8 cellular contexts compared by ENCODE assay signal in genomic region chr6:28225056-28225834, GRCh38. TPM values are rescaled to one million over a fixed set of nuclear protein-coding genes. Genes with fewer than 3 reads are reported as not detected.
DNase-seq lines count a peak whose midpoint lies in the region; ATAC-seq, FAIRE-seq and TF ChIP-seq lines count a peak whose summit lies in the region.

Gene ZSCAN9, plus strand, starts transcription at chr6:28225275. Its CDS starts 1,810 bp downstream, at chr6:28227085.

- H3K27ac ChIP-seq in neural progenitor cell, result peak within 1 kb of the TSS; percentile 11

- H3K4me3 ChIP-seq in neural progenitor cell, result peak within 1 kb of the TSS; percentile 93

- H3K27me3 Mint-ChIP-seq in activated naive CD4-positive, alpha-beta T cell treated with anti-CD3 and anti-CD28 coated beads, Interleukin-2, amount 50 U/mL, for 24 hours, result peaks cover 43% of the 10 kb centered on the region
- peaks cover 4% of the 10 kb centered on the region for H3K27me3 Mint-ChIP-seq in neural progenitor cell (ENCODE audit: insufficient read depth, low read depth)

- peaks cover 15% of the 10 kb centered on the region for H3K36me3 ChIP-seq in neural progenitor cell

- no peaks in the 10 kb centered on the region for H3F3A ChIP-seq in neural progenitor cell (ENCODE audit: low read depth)

- DNase-seq in DMS79 (lab: John Stamatoyannopoulos, UW) (peak; percentile 80), HTR-8/SVneo (ENCODE audit: insufficient read length, low spot score) (peak; percentile 81), NOMO-1 treated with DMSO at 0.1 percent for 48 hours (lab: John Stamatoyannopoulos, UW; ENCODE audit: unreplicated experiment) (peak; percentile 65), globus pallidus (ENCODE audit: low spot score) (peak; percentile 70), neural progenitor cell (ENCODE audit: low spot score) (peak; percentile 96), ureter (ENCODE audit: low spot score) (peak; percentile 85)

- peak within 1 kb of the TSS; percentile 87 for H3K4me3 Mint-ChIP-seq in activated naive CD4-positive, alpha-beta T cell treated with anti-CD3 and anti-CD28 coated beads, Interleukin-2, amount 50 U/mL, for 24 hours
- peak within 1 kb of the TSS; percentile 97 for H3K4me3 Mint-ChIP-seq in neural progenitor cell

- H3K4me1 ChIP-seq in neural progenitor cell, result peaks cover 6% of the 10 kb centered on the region

- ATAC-seq in GM21390 (IDR thresholded peaks at IDR 0.05; ENCODE audit: unreplicated experiment), result peak; percentile 85

- H3K9ac ChIP-seq in neural progenitor cell, result peak within 1 kb of the TSS; percentile 63

- peaks cover 7% of the 10 kb centered on the region for H3K4me1 Mint-ChIP-seq in activated naive CD4-positive, alpha-beta T cell treated with anti-CD3 and anti-CD28 coated beads, Interleukin-2, amount 50 U/mL, for 24 hours
- H3K4me1 Mint-ChIP-seq in neural progenitor cell, result peaks cover 10% of the 10 kb centered on the region

- no peaks in the 10 kb centered on the region for H3K9me3 Mint-ChIP-seq in activated naive CD4-positive, alpha-beta T cell treated with anti-CD3 and anti-CD28 coated beads, Interleukin-2, amount 50 U/mL, for 24 hours
- H3K9me3 Mint-ChIP-seq in neural progenitor cell, result no peaks in the 10 kb centered on the region

- H2AFZ ChIP-seq in neural progenitor cell (replicated peaks), result peak within 1 kb of the TSS; percentile 66

- peak; percentile 72 for FAIRE-seq in HTR-8/SVneo (lab: Jason Lieb, UNC)

- peaks cover 42% of the 10 kb centered on the region for H3K27me3 ChIP-seq in neural progenitor cell

- peak within 1 kb of the TSS; percentile 84 for H3K4me2 ChIP-seq in neural progenitor cell

- peaks cover 29% of the 10 kb centered on the region for H3K79me2 ChIP-seq in neural progenitor cell (ENCODE audit: low read depth)

- H4K20me1 ChIP-seq in neural progenitor cell (ENCODE audit: low read depth), result no peaks in the 10 kb centered on the region

- TF ChIP-seq CTCF in neural progenitor cell (IDR thresholded peaks at IDR 0.05), result no peak

- H3K27ac Mint-ChIP-seq in activated naive CD4-positive, alpha-beta T cell treated with anti-CD3 and anti-CD28 coated beads, Interleukin-2, amount 50 U/mL, for 24 hours, result peak within 1 kb of the TSS; percentile 80
- H3K27ac Mint-ChIP-seq in neural progenitor cell, result peak within 1 kb of the TSS; percentile 94

- H3K9me3 ChIP-seq in neural progenitor cell (ENCODE audit: low read depth), result no peaks in the 10 kb centered on the region

- peaks cover 2% of the 10 kb centered on the region for H3K36me3 Mint-ChIP-seq in activated naive CD4-positive, alpha-beta T cell treated with anti-CD3 and anti-CD28 coated beads, Interleukin-2, amount 50 U/mL, for 24 hours
- peaks cover 25% of the 10 kb centered on the region for H3K36me3 Mint-ChIP-seq in neural progenitor cell

RNA-seq across cellular contexts. Expression of gene ZSCAN9, which starts in this region (rescaled TPM):
- total RNA-seq in neural progenitor cell (ENCODE audit: low replicate concordance), result 34.6 and 34.7 TPM in 2 replicates
- total RNA-seq in ureter, result 22.4 TPM

Comparison
In these comparisons a context has a peak if more than half of its experiments do, and no peak if none do; other contexts are left out.
1. Peak in every context shown above with its lines: DNase-seq, ATAC-seq, H3K4me3 ChIP-seq and H3K27ac ChIP-seq.